8 cellular contexts compared by ENCODE assay signal in the genomic region with DNA sequence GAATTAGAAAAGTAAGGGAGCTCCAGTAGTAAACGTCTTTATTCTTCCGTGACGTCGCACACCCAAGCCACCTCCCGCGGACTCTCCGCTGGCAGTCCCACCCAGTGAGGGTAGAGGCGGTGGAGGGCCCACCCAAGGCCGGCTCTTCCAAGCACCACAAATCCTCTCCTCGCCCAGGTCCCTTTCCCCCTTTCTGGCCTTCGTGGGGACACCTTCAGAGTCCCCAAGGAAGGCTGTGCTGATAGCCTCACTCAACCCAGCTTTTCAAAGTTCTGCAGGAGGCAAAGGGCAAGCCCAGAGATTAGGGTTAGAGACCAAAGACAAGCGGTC. TPM values are rescaled to one million over a fixed set of nuclear protein-coding genes. Genes with fewer than 3 reads are reported as not detected.
DNase-seq lines count a peak whose midpoint lies in the region; ATAC-seq, FAIRE-seq and TF ChIP-seq lines count a peak whose summit lies in the region.

No MANE protein-coding gene starts in this region.

- intact Hi-C loops in activated B cell treated with CpG ODN at 0.5 μM for 24 hours (cut with micrococcal nuclease) (loop anchor here (1.0 kb wide), 3 partner anchors 10 to 31 kb away; a partner anchor contains a TSS), left ventricle myocardium inferior (cut with micrococcal nuclease) (no loop called here)

- H3K36me3 Mint-ChIP-seq in activated B cell treated with CpG ODN at 0.5 μM for 24 hours (ENCODE audit: low read depth), result peaks cover 70% of the 10 kb centered on the region

- no peaks in the 10 kb centered on the region for H3K27me3 Mint-ChIP-seq in activated B cell treated with CpG ODN at 0.5 μM for 24 hours

- H3K27ac ChIP-seq in left ventricle myocardium inferior (replicated peaks) (peak overlapping the region; percentile 90), small intestine (ENCODE audit: low read depth in 1 of 2, low read length in 1 of 2) (peak overlapping the region; percentile 90 to 97)

- no peaks in the 10 kb centered on the region for H3K9me3 Mint-ChIP-seq in activated B cell treated with CpG ODN at 0.5 μM for 24 hours

- CTCF ChIA-PET in activated B cell treated with CpG ODN at 0.5 μM for 24 hours (lab: Charles Lee), result interaction anchor here (0.7 to 1.4 kb wide), 3 partner anchors 9 to 70 kb away, joined by 4 to 6 read pairs (median 5); no protein-coding TSS in a partner anchor

- POLR2A ChIA-PET in activated B cell treated with CpG ODN at 0.5 μM for 24 hours (lab: Charles Lee), result interaction anchor here (0.6 to 5.1 kb wide), 23 partner anchors 9 to 419 kb away, joined by 3 to 64 read pairs (median 5); a partner anchor contains a TSS

- peak overlapping the region; percentile 89 for H3K27ac Mint-ChIP-seq in activated B cell treated with CpG ODN at 0.5 μM for 24 hours

- no peak for TF ChIP-seq CTCF in activated B cell treated with CpG ODN at 0.5 μM for 24 hours (IDR thresholded peaks at IDR 0.05)
- no peak for TF ChIP-seq CTCF in left ventricle myocardium inferior (IDR thresholded peaks at IDR 0.05; ENCODE audit: borderline replicate concordance)

- FAIRE-seq in small intestine (lab: Jason Lieb, UNC), result no peak

- H3K4me3 ChIP-seq in left ventricle myocardium inferior, result peak overlapping the region; percentile 93
- H3K4me3 ChIP-seq in small intestine (ENCODE audit: low read depth in 1 of 2, low read length in 2 of 2), result peak overlapping the region; percentile 87 to 95

- H3K4me1 Mint-ChIP-seq in activated B cell treated with CpG ODN at 0.5 μM for 24 hours, result peaks cover 29% of the 10 kb centered on the region

- DNase-seq in activated B cell treated with CpG ODN at 0.5 μM for 24 hours (no peak), left ventricle myocardium inferior (no peak), small intestine (peak; percentile 25), OCI-M2 (lab: John Stamatoyannopoulos, UW; ENCODE audit: unreplicated experiment) (no peak), NCI-H446 treated with DMSO at 0.1 percent for 48 hours (lab: John Stamatoyannopoulos, UW) (no peak)
- DNase-seq in NK-92 treated with Interleukin-12 subunit alpha and Interleukin-12 subunit beta, amount 100 ng/mL, for 24 hours (lab: John Stamatoyannopoulos, UW), result no peak

- H3K27me3 ChIP-seq in left ventricle myocardium inferior (ENCODE audit: low read depth) (no peaks in the 10 kb centered on the region), small intestine (ENCODE audit: control insufficient read depth in 2 of 2, insufficient read depth in 2 of 2, low read length in 2 of 2) (no peaks in the 10 kb centered on the region)

- H3K9me3 ChIP-seq in left ventricle myocardium inferior (replicated peaks) (no peaks in the 10 kb centered on the region), small intestine (ENCODE audit: control insufficient read depth, low read depth) (no peaks in the 10 kb centered on the region)

- peak overlapping the region; percentile 93 for H3K4me3 Mint-ChIP-seq in activated B cell treated with CpG ODN at 0.5 μM for 24 hours

- ATAC-seq in GM18858 (IDR thresholded peaks at IDR 0.05; ENCODE audit: unreplicated experiment), result peak; percentile 24
- peak; percentile 24 for ATAC-seq in HG02938 (IDR thresholded peaks at IDR 0.05; ENCODE audit: unreplicated experiment)
- ATAC-seq in activated B cell treated with CpG ODN at 0.5 μM for 24 hours (ENCODE audit: low read depth), result peak; percentile 52

- peaks cover 45% of the 10 kb centered on the region for H3K4me1 ChIP-seq in left ventricle myocardium inferior
- peaks cover 0 to 3% of the 10 kb centered on the region in 2 donors for H3K4me1 ChIP-seq in small intestine (ENCODE audit: control insufficient read depth in 2 of 2, insufficient read depth in 1 of 2, low read depth in 1 of 2, low read length in 1 of 2)

- WGBS in small intestine, 3 donors, result 1 to 4% (median 1%) methylated on average over 12 of the region's 12 CpGs

- H3K36me3 ChIP-seq in left ventricle myocardium inferior (peaks cover 76% of the 10 kb centered on the region), small intestine (ENCODE audit: control insufficient read depth in 2 of 2, insufficient read depth in 2 of 2, low read length in 2 of 2) (peaks cover 5 to 14% of the 10 kb centered on the region in 2 donors)

RNA-seq across cellular contexts. Expression of a gene that starts 0.3 kb away (rescaled TPM):
- total RNA-seq in activated B cell treated with CpG ODN at 0.5 μM for 24 hours, result 42.6 and 48.6 TPM in 2 replicates
- 14.9 TPM for total RNA-seq in left ventricle myocardium inferior
- 10 to 100 TPM; 13.5 to 21.9 (median 18.2) TPM for polyA plus RNA-seq in small intestine

RNA-seq across cellular contexts. Expression of a gene that starts 9.8 kb away (rescaled TPM):
- total RNA-seq in activated B cell treated with CpG ODN at 0.5 μM for 24 hours (24.0 and 26.0 TPM in 2 replicates), left ventricle myocardium inferior (7.9 TPM)
- 10 to 100 TPM; 11.0 to 55.7 (median 43.2) TPM for polyA plus RNA-seq in small intestine

RNA-seq across cellular contexts. Expression of a gene that starts 23.3 kb away (rescaled TPM):
- not detected in 2 replicates for total RNA-seq in activated B cell treated with CpG ODN at 0.5 μM for 24 hours
- 7.2 TPM for total RNA-seq in left ventricle myocardium inferior
- 100 to 1,000 TPM in 2 of 3 donors, 10 to 100 TPM in 1; 54.9 to 443 (median 366) TPM for polyA plus RNA-seq in small intestine

RNA-seq across cellular contexts. Expression of a gene that starts 27.5 kb away (rescaled TPM):
- 0.22 and 0.29 TPM in 2 replicates for total RNA-seq in activated B cell treated with CpG ODN at 0.5 μM for 24 hours
- total RNA-seq in left ventricle myocardium inferior, result 0.16 TPM
- 100 to 1,000 TPM in 2 of 3 donors, 10 to 100 TPM in 1; 67.8 to 137 (median 128) TPM for polyA plus RNA-seq in small intestine

RNA-seq across cellular contexts. Expression of a gene that starts 31.1 kb away (rescaled TPM):
- total RNA-seq in activated B cell treated with CpG ODN at 0.5 μM for 24 hours, result 71.7 and 73.7 TPM in 2 replicates
- 68.9 TPM for total RNA-seq in left ventricle myocardium inferior
- polyA plus RNA-seq in small intestine, result 10 to 100 TPM; 39.4 to 70.5 (median 40.0) TPM
